Comparison of ENCODE assay signal across 32 cellular contexts in the genomic region with DNA sequence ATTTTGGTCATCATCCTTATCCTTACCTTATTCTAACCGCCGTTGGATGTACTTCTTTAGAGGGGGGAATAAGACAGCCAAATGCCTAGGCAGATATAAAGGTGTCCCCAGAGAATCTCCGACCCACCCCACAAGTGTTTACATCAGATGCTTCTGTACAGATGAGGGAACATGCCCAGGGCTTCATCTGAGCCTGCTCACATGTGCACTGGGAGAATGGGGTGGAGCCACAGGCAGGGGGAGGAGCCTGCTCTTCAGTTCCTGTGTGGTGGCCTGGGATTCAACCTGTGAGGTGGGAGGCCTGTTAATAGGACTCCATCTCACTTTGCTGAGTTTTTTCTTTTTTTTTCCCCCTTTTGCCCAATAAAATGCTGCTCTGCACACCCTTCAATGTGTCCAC.
"Had no signal": no experiment of that assay in that cellular context is flagged by ENCODE, and none has a peak within 500 bp of the region (broad histone marks: within the 10 kb centered on the region; RNA-seq: fewer than 3 reads in every experiment).

No MANE protein-coding gene starts in this region.

- H3K27ac ChIP-seq: brain microvascular endothelial cell, esophagus muscularis mucosa, foreskin keratinocyte, gastrocnemius medialis, heart left ventricle, WERI-Rb-1 had no signal

- H3K27me3 ChIP-seq: brain microvascular endothelial cell had no signal

- H3K9me3 ChIP-seq: esophagus muscularis mucosa, gastrocnemius medialis, heart left ventricle had no signal

- DNase-seq: activated B cell treated with CpG ODN at 0.5 μM for 24 hours; activated CD4-positive, alpha-beta T cell treated with anti-CD3 and anti-CD28 coated beads, Interleukin-2, amount 50 U/mL, for 1 hour; activated CD8-positive, alpha-beta memory T cell treated with anti-CD3 and anti-CD28 coated beads, Interleukin-2, amount 50 U/mL, for 48 hours; activated effector memory CD4-positive, alpha-beta T cell treated with Interleukin-2 at 50 U/mL for 16 hours; activated gamma-delta T cell treated with Interleukin-2 at 50 U/mL for 16 hours; activated naive CD4-positive, alpha-beta T cell treated with anti-CD3 and anti-CD28 coated beads, Interleukin-2, amount 50 U/mL, for 16 hours; activated naive CD4-positive, alpha-beta T cell treated with Interleukin-2 at 50 U/mL for 16 hours; activated T-cell treated with anti-CD3 and anti-CD28 coated beads, Interleukin-2, amount 50 U/mL, for 4 hours; amniotic stem cell; anterior cingulate cortex; brain microvascular endothelial cell; cortex of kidney; dermis blood vessel endothelial cell; effector CD4-positive, alpha-beta T cell; effector memory CD8-positive, alpha-beta T cell; erythroblast; foreskin keratinocyte; gastrocnemius medialis; glutamatergic neuron; heart left ventricle; hypothalamus; T-cell; T1000; WERI-Rb-1 had no signal

- H3K4me3 ChIP-seq: esophagus muscularis mucosa, gastrocnemius medialis, heart left ventricle had no signal

- H3K4me1 ChIP-seq: foreskin keratinocyte, gastrocnemius medialis, heart left ventricle had no signal

- H3K4me3 Mint-ChIP-seq: activated B cell treated with CpG ODN at 0.5 μM for 24 hours; activated naive CD8-positive, alpha-beta T cell; activated T-cell treated with anti-CD3 and anti-CD28 coated beads, Interleukin-2, amount 50 U/mL, for 4 hours; activated T-helper 17 cell treated with anti-CD3 and anti-CD28 coated beads, Interleukin-2, amount 50 U/mL, for 72 hours; central memory CD8-positive, alpha-beta T cell; effector memory CD8-positive, alpha-beta T cell; T-cell; T-helper 1 cell treated with Interleukin-12 subunit alpha and Interleukin-12 subunit beta and Interleukin-4 antibody, amounts not matched to agents 30 μg/mL and 1 μg/mL, for 36 hours had no signal

- H3K36me3 Mint-ChIP-seq: activated naive CD8-positive, alpha-beta T cell; T-cell had no signal

- H3K27ac Mint-ChIP-seq: activated B cell treated with CpG ODN at 0.5 μM for 24 hours; activated naive CD8-positive, alpha-beta T cell; activated T-helper 17 cell treated with anti-CD3 and anti-CD28 coated beads, Interleukin-2, amount 50 U/mL, for 72 hours; effector memory CD8-positive, alpha-beta T cell; T-cell; T-helper 1 cell treated with Interleukin-12 subunit alpha and Interleukin-12 subunit beta and Interleukin-4 antibody, amounts not matched to agents 30 μg/mL and 1 μg/mL, for 36 hours had no signal

- H3K9me3 Mint-ChIP-seq: activated T-cell treated with anti-CD3 and anti-CD28 coated beads, Interleukin-2, amount 50 U/mL, for 4 hours; activated T-helper 17 cell treated with anti-CD3 and anti-CD28 coated beads, Interleukin-2, amount 50 U/mL, for 72 hours; central memory CD8-positive, alpha-beta T cell; effector memory CD8-positive, alpha-beta T cell; T-cell; T-helper 1 cell treated with Interleukin-12 subunit alpha and Interleukin-12 subunit beta and Interleukin-4 antibody, amounts not matched to agents 30 μg/mL and 1 μg/mL, for 36 hours had no signal

- H3K4me1 Mint-ChIP-seq: activated B cell treated with CpG ODN at 0.5 μM for 24 hours; activated T-helper 17 cell treated with anti-CD3 and anti-CD28 coated beads, Interleukin-2, amount 50 U/mL, for 72 hours; central memory CD8-positive, alpha-beta T cell had no signal

- H3K36me3 ChIP-seq: brain microvascular endothelial cell, esophagus muscularis mucosa, gastrocnemius medialis, heart left ventricle, WERI-Rb-1 had no signal

- ATAC-seq: activated CD4-positive, CD25-positive, alpha-beta regulatory T cell treated with anti-CD3 and anti-CD28 coated beads, Interleukin-2, amount 50 U/mL, for 24 hours; activated T-cell treated with anti-CD3 and anti-CD28 coated beads, Interleukin-2, amount 50 U/mL, for 4 hours; activated T-helper 17 cell treated with anti-CD3 and anti-CD28 coated beads, Interleukin-2, amount 50 U/mL, for 72 hours; effector memory CD8-positive, alpha-beta T cell; foreskin keratinocyte; gastrocnemius medialis; heart left ventricle; T-cell had no signal

- FAIRE-seq: astrocyte, bronchial epithelial cell had no signal
